Comparison of ENCODE assay signal across 16 cellular contexts in genomic region chr1:56081151-56081550, GRCh38.
DNase-seq lines count a peak whose midpoint lies in the region; ATAC-seq and TF ChIP-seq lines count a peak whose summit lies in the region.
"Had no signal": no experiment of that assay in that cellular context is flagged by ENCODE, and none has a peak within 500 bp of the region (broad histone marks: within the 10 kb centered on the region; RNA-seq: fewer than 3 reads in every experiment).

No MANE protein-coding gene starts in this region.

- H3K4me3 ChIP-seq in esophagus squamous epithelium (no peak overlapping the region), mucosa of descending colon (no peak overlapping the region), vagina (no peak overlapping the region)
- H3K4me3 ChIP-seq: right lobe of liver had no signal

- H3K27ac Mint-ChIP-seq in HFFc6: no peak overlapping the region
- H3K27ac Mint-ChIP-seq: activated CD4-positive, alpha-beta T cell treated with anti-CD3 and anti-CD28 coated beads, Interleukin-2, amount 10 ng/mL, durations not matched to agents 7 days and 5 days; immature natural killer cell; naive thymus-derived CD4-positive, alpha-beta T cell; T-helper 1 cell treated with Interleukin-12 subunit alpha and Interleukin-12 subunit beta and Interleukin-4 antibody, amounts not matched to agents 30 μg/mL and 1 μg/mL, for 36 hours had no signal

- DNase-seq in HFFc6 (peak; percentile 53), esophagus squamous epithelium (lab: John Stamatoyannopoulos, UW) (no peak), mucosa of descending colon (peak in 1 of 3 donors; percentile 16), vagina (ENCODE audit: extremely low spot score in 2 of 2) (peak in 1 of 2 donors; percentile 94), activated gamma-delta T cell (lab: John Stamatoyannopoulos, UW) (no peak), NCI-H69 (lab: John Stamatoyannopoulos, UW) (no peak), MV-4-11 (lab: John Stamatoyannopoulos, UW) (no peak)
- DNase-seq: activated CD4-positive, alpha-beta T cell treated with anti-CD3 and anti-CD28 coated beads, Interleukin-2, amount 10 ng/mL, durations not matched to agents 7 days and 5 days; activated naive CD4-positive, alpha-beta T cell; Caco-2; erythroblast; GOT3; immature natural killer cell; naive thymus-derived CD4-positive, alpha-beta T cell; right lobe of liver had no signal

- peak overlapping the region in 3 of 4 donors; percentile 19 to 35 (median 21) for H3K27ac ChIP-seq in esophagus squamous epithelium
- peak overlapping the region; percentile 58 for H3K27ac ChIP-seq in vagina
- H3K27ac ChIP-seq: right lobe of liver had no signal

- peak; percentile 31 for ATAC-seq in mucosa of descending colon
- ATAC-seq: naive thymus-derived CD4-positive, alpha-beta T cell; right lobe of liver had no signal

- H3K9me3 Mint-ChIP-seq in HFFc6: no peaks in the 10 kb centered on the region; the same call in 1 of the 2 replicates
- H3K9me3 Mint-ChIP-seq: activated CD4-positive, alpha-beta T cell treated with anti-CD3 and anti-CD28 coated beads, Interleukin-2, amount 10 ng/mL, durations not matched to agents 7 days and 5 days; T-helper 1 cell treated with Interleukin-12 subunit alpha and Interleukin-12 subunit beta and Interleukin-4 antibody, amounts not matched to agents 30 μg/mL and 1 μg/mL, for 36 hours had no signal

- H3K4me1 ChIP-seq in esophagus squamous epithelium (peaks cover 0 to 10% (median 5%) of the 10 kb centered on the region in 3 donors), mucosa of descending colon (ENCODE audit: low read depth) (no peaks in the 10 kb centered on the region), vagina (peaks cover 8% of the 10 kb centered on the region)
- H3K4me1 ChIP-seq: Caco-2, right lobe of liver had no signal

- no peaks in the 10 kb centered on the region for H3K27me3 Mint-ChIP-seq in HFFc6 (ENCODE audit: insufficient read depth)
- H3K27me3 Mint-ChIP-seq: activated CD4-positive, alpha-beta T cell treated with anti-CD3 and anti-CD28 coated beads, Interleukin-2, amount 10 ng/mL, durations not matched to agents 7 days and 5 days; naive thymus-derived CD4-positive, alpha-beta T cell had no signal

- H3K4me1 Mint-ChIP-seq in HFFc6 (ENCODE audit: low read depth): peaks cover 24% of the 10 kb centered on the region
- H3K4me1 Mint-ChIP-seq: activated CD4-positive, alpha-beta T cell treated with anti-CD3 and anti-CD28 coated beads, Interleukin-2, amount 10 ng/mL, durations not matched to agents 7 days and 5 days; immature natural killer cell; naive thymus-derived CD4-positive, alpha-beta T cell had no signal

- H3K36me3 ChIP-seq in esophagus squamous epithelium (no peaks in the 10 kb centered on the region), mucosa of descending colon (ENCODE audit: low read depth) (no peaks in the 10 kb centered on the region), vagina (no peaks in the 10 kb centered on the region)
- H3K36me3 ChIP-seq: right lobe of liver had no signal

- H3K36me3 Mint-ChIP-seq in HFFc6 (ENCODE audit: low read depth): no peaks in the 10 kb centered on the region
- H3K36me3 Mint-ChIP-seq: immature natural killer cell; naive thymus-derived CD4-positive, alpha-beta T cell had no signal

- H3K9me3 ChIP-seq in esophagus squamous epithelium: no peaks in the 10 kb centered on the region
- H3K9me3 ChIP-seq in mucosa of descending colon: no peaks in the 10 kb centered on the region
- no peaks in the 10 kb centered on the region for H3K9me3 ChIP-seq in vagina
- H3K9me3 ChIP-seq: Caco-2, right lobe of liver had no signal

- H3K4me3 Mint-ChIP-seq in HFFc6: peak overlapping the region; percentile 11; the same call in 1 of the 2 replicates
- H3K4me3 Mint-ChIP-seq: activated CD4-positive, alpha-beta T cell treated with anti-CD3 and anti-CD28 coated beads, Interleukin-2, amount 10 ng/mL, durations not matched to agents 7 days and 5 days; immature natural killer cell; naive thymus-derived CD4-positive, alpha-beta T cell; T-helper 1 cell treated with Interleukin-12 subunit alpha and Interleukin-12 subunit beta and Interleukin-4 antibody, amounts not matched to agents 30 μg/mL and 1 μg/mL, for 36 hours had no signal

- H3K27me3 ChIP-seq in esophagus squamous epithelium (no peaks in the 10 kb centered on the region), vagina (no peaks in the 10 kb centered on the region)
- H3K27me3 ChIP-seq: right lobe of liver had no signal

- 52 to 75% methylated on average over 5 of the region's 5 CpGs for WGBS in esophagus squamous epithelium, 2 donors

- intact Hi-C loops in esophagus squamous epithelium (cut with DNase I) (no loop called here), mucosa of descending colon (cut with DNase I, micrococcal nuclease) (no loop called here), vagina (cut with DNase I) (no loop called here)

- TF ChIP-seq CTCF in HFFc6 (IDR thresholded peaks at IDR 0.05) (no peak), esophagus squamous epithelium (IDR thresholded peaks at IDR 0.05) (no peak), mucosa of descending colon (IDR thresholded peaks at IDR 0.05) (no peak), vagina (IDR thresholded peaks at IDR 0.05) (no peak)

- TF ChIP-seq POLR2A in esophagus squamous epithelium (IDR thresholded peaks at IDR 0.05) (no peak), vagina (IDR thresholded peaks at IDR 0.05) (no peak)
